25 cellular contexts compared by ENCODE assay signal in the genomic region with DNA sequence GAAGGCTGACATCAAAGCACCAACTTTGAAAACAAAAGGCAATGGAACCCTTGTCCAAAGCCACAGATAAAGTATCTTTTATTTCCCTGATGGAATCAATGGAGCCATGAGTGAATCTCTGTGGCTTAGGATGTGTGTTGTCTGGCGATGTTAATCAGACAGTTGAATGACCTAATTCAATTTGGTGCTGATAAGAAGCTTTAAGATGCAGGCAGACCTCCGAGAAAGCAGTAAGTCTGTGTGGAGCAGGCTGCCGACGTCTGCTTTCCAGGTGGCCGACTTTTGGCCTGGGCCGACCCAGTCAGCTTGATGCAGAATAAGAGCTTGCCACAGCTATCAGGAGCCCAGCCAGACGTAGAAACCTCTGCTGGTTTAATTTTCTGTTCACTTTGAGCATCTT. TPM values are rescaled to one million over a fixed set of nuclear protein-coding genes. Genes with fewer than 3 reads are reported as not detected.
DNase-seq lines count a peak whose midpoint lies in the region; ATAC-seq, FAIRE-seq and TF ChIP-seq lines count a peak whose summit lies in the region.
"Had no signal": no experiment of that assay in that cellular context is flagged by ENCODE, and none has a peak within 500 bp of the region (broad histone marks: within the 10 kb centered on the region; RNA-seq: fewer than 3 reads in every experiment).

No MANE protein-coding gene starts in this region.

- H3K79me2 ChIP-seq in SK-N-SH (ENCODE audit: insufficient read depth): no peaks in the 10 kb centered on the region

- no peak for ATAC-seq in stimulated activated naive CD8-positive, alpha-beta T cell treated with anti-CD3 and anti-CD28 coated beads, Interleukin-15, Interleukin-2, amounts not matched to agents 100 U/mL and 50 U/mL, for 24 hours
- ATAC-seq: A549, GM12878, GM23338, HCT116 had no signal

- no peak overlapping the region for H3K4me3 Mint-ChIP-seq in endodermal cell
- H3K4me3 Mint-ChIP-seq: CD14-positive monocyte; CD4-positive, alpha-beta T cell; CD8-positive, alpha-beta memory T cell; GM23338; H9 had no signal

- no peak for FAIRE-seq in GM12892 (lab: Jason Lieb, UNC)
- FAIRE-seq: A549, D721Med, GM12878, GM18507 had no signal

- no peak for TF ChIP-seq CTCF in SK-N-SH (IDR thresholded peaks at IDR 0.05)
- TF ChIP-seq CTCF in endodermal cell (conservative IDR thresholded peaks at IDR 0.05): no peak

- H2AFZ ChIP-seq in SK-N-SH (ENCODE audit: low read depth): no peak overlapping the region
- H2AFZ ChIP-seq: GM23338 had no signal

- peaks cover 0 to 11% of the 10 kb centered on the region in 2 experiments; a peak in 1 of 4 replicates for H3K4me1 ChIP-seq in SK-N-SH (ENCODE audit: control insufficient read depth in 1 of 2, insufficient read depth in 2 of 2, low read depth in 1 of 2, low read length in 1 of 2)
- H3K4me1 ChIP-seq in endodermal cell (ENCODE audit: control insufficient read depth, insufficient read depth, low read length): no peaks in the 10 kb centered on the region
- H3K4me1 ChIP-seq in SJCRH30: no peaks in the 10 kb centered on the region
- H3K4me1 ChIP-seq: A549, BE2C had no signal

- no peak for TF ChIP-seq RAD21 in SK-N-SH (IDR thresholded peaks at IDR 0.05; ENCODE audit: low read length)

- H3K27me3 ChIP-seq in SK-N-SH (ENCODE audit: insufficient read depth): no peaks in the 10 kb centered on the region
- H3K27me3 ChIP-seq in endodermal cell (ENCODE audit: control insufficient read depth, insufficient read depth, low read length, poor library complexity, severe bottlenecking): peaks cover 8% of the 10 kb centered on the region
- H3K27me3 ChIP-seq in SJCRH30: no peaks in the 10 kb centered on the region
- H3K27me3 ChIP-seq: BE2C; BLaER1 treated with 17β-estradiol and CSF1 and Interleukin-3, amounts not matched to agents 10 nM and 100 nM had no signal

- H3F3A ChIP-seq in SK-N-SH (replicated peaks; ENCODE audit: insufficient read depth): no peaks in the 10 kb centered on the region

- POLR2A ChIA-PET in SK-N-SH (lab: Yijun Ruan, JAX): interaction anchor here (1.3 kb wide), 1 partner anchor 13 kb away, joined by 4 read pairs; no protein-coding TSS in a partner anchor

- no peak overlapping the region for H3K27ac Mint-ChIP-seq in endodermal cell
- H3K27ac Mint-ChIP-seq: CD4-positive, alpha-beta T cell; CD8-positive, alpha-beta memory T cell; GM23338; H9 had no signal

- H3K27me3 Mint-ChIP-seq in endodermal cell (ENCODE audit: insufficient read depth): peaks cover 7% of the 10 kb centered on the region
- H3K27me3 Mint-ChIP-seq: CD4-positive, alpha-beta T cell had no signal

- H3K9me3 Mint-ChIP-seq in endodermal cell: peaks cover 42% of the 10 kb centered on the region

- peak; percentile 86 for DNase-seq in NCI-H82 treated with DMSO at 0.1 percent for 48 hours (lab: John Stamatoyannopoulos, UW; ENCODE audit: unreplicated experiment)
- DNase-seq in SK-N-SH: peak; percentile 55
- no peak for DNase-seq in endodermal cell
- DNase-seq in SJCRH30: no peak
- DNase-seq in stimulated activated naive CD8-positive, alpha-beta T cell treated with anti-CD3 and anti-CD28 coated beads, Interleukin-15, Interleukin-2, amounts not matched to agents 100 U/mL and 50 U/mL, for 24 hours: no peak
- DNase-seq in GM12892 (ENCODE audit: insufficient read length): no peak
- DNase-seq: 8988T; ACHN; AML-193; BE2C; CD4-positive, alpha-beta T cell; CD8-positive, alpha-beta memory T cell; DMS 273 treated with DMSO at 0.1 percent for 48 hours; DMS79; EL; GDM1; H9 had no signal

- H3K9me3 ChIP-seq in SK-N-SH (no peaks in the 10 kb centered on the region), endodermal cell (ENCODE audit: control insufficient read depth, low read length) (peaks cover 17% of the 10 kb centered on the region), SJCRH30 (replicated peaks) (no peaks in the 10 kb centered on the region)
- H3K9me3 ChIP-seq: A549, BE2C had no signal

- CTCF ChIA-PET in SK-N-SH (lab: Yijun Ruan, JAX): interaction anchor here (1.6 to 6.9 kb wide), 2 partner anchors 13 to 55 kb away, joined by 8 to 50 read pairs; no protein-coding TSS in a partner anchor

- 4% methylated on average over 7 of the region's 7 CpGs for WGBS in SK-N-SH (ENCODE audit: low lambda C conversion rate)
- WGBS in endodermal cell (ENCODE audit: insufficient coverage in 1 of 2, insufficient read length in 1 of 2), 2 experiments: 47 to 48% methylated on average over 6 to 7 of the region's 7 CpGs

- no peaks in the 10 kb centered on the region for H3K36me3 Mint-ChIP-seq in endodermal cell (ENCODE audit: low read depth)
- H3K36me3 Mint-ChIP-seq: CD14-positive monocyte; CD8-positive, alpha-beta memory T cell had no signal

- peak in 1 of 2 experiments; percentile 78; a peak in 2 of 4 replicates for TF ChIP-seq EP300 in SK-N-SH (IDR thresholded peaks at IDR 0.05; ENCODE audit: borderline replicate concordance in 1 of 2, low read depth in 1 of 2, low read length in 1 of 2)

- peaks cover 5% of the 10 kb centered on the region for H3K4me1 Mint-ChIP-seq in endodermal cell
- H3K4me1 Mint-ChIP-seq: CD14-positive monocyte; CD8-positive, alpha-beta memory T cell; GM23338 had no signal

- H3K27ac ChIP-seq in SK-N-SH (ENCODE audit: low read depth in 2 of 2, low read length in 1 of 2): peak overlapping the region in 1 of 2 experiments; percentile 79; a peak in 2 of 4 replicates
- H3K27ac ChIP-seq in endodermal cell (ENCODE audit: low read depth, low read length): no peak overlapping the region
- no peak overlapping the region for H3K27ac ChIP-seq in SJCRH30
- H3K27ac ChIP-seq: A549; BLaER1 treated with 17β-estradiol and CSF1 and Interleukin-3, amounts not matched to agents 10 nM and 100 nM had no signal

- no peaks in the 10 kb centered on the region for H3K36me3 ChIP-seq in SK-N-SH (replicated peaks in 1 of 2; ENCODE audit: control insufficient read depth in 1 of 2, insufficient read depth in 2 of 2, low read length in 1 of 2)
- no peaks in the 10 kb centered on the region for H3K36me3 ChIP-seq in endodermal cell (ENCODE audit: control insufficient read depth, insufficient read depth, low read length)
- no peaks in the 10 kb centered on the region for H3K36me3 ChIP-seq in SJCRH30
- H3K36me3 ChIP-seq: BE2C; BLaER1 treated with 17β-estradiol and CSF1 and Interleukin-3, amounts not matched to agents 10 nM and 100 nM had no signal

- no peaks in the 10 kb centered on the region for H3K9me2 ChIP-seq in SK-N-SH

- no peak overlapping the region for H3K4me2 ChIP-seq in SK-N-SH
- H3K4me2 ChIP-seq: A549; BLaER1 treated with 17β-estradiol and CSF1 and Interleukin-3, amounts not matched to agents 10 nM and 100 nM; GM23338 had no signal

- H3K9ac ChIP-seq in SK-N-SH (no peak overlapping the region), endodermal cell (ENCODE audit: extremely low read depth, low read length, poor library complexity, severe bottlenecking) (no peak overlapping the region)
- H3K9ac ChIP-seq: BLaER1 treated with 17β-estradiol and CSF1 and Interleukin-3, amounts not matched to agents 10 nM and 100 nM had no signal

- no peaks in the 10 kb centered on the region for H4K20me1 ChIP-seq in SK-N-SH (ENCODE audit: insufficient read depth)
- H4K20me1 ChIP-seq: BLaER1 treated with 17β-estradiol and CSF1 and Interleukin-3, amounts not matched to agents 10 nM and 100 nM had no signal

- TF ChIP-seq POLR2A in GM12892 (IDR thresholded peaks at IDR 0.05; ENCODE audit: low read depth, low read length): no peak

- H3K4me3 ChIP-seq in SK-N-SH (ENCODE audit: low read depth in 2 of 2, low read length in 1 of 2) (no peak overlapping the region), endodermal cell (ENCODE audit: low read length) (peak overlapping the region; percentile 8), SJCRH30 (no peak overlapping the region)
- H3K4me3 ChIP-seq: A549; BLaER1 treated with 17β-estradiol and CSF1 and Interleukin-3, amounts not matched to agents 10 nM and 100 nM; GM12878; GM23338 had no signal

TF ChIP-seq in SK-N-SH, 30 proteins besides CTCF, POLR2A, EP300 and RAD21 (continues in another document):
- TF ChIP-seq NRF1 (IDR thresholded peaks at IDR 0.05; ENCODE audit: low read depth, low read length) (no peak), FOXM1 (IDR thresholded peaks at IDR 0.05; ENCODE audit: low read depth) (no peak), MXI1 (IDR thresholded peaks at IDR 0.05; ENCODE audit: low read depth, low read length) (no peak), ELF1 (IDR thresholded peaks at IDR 0.05) (no peak)
- TF ChIP-seq, protein P1, sequence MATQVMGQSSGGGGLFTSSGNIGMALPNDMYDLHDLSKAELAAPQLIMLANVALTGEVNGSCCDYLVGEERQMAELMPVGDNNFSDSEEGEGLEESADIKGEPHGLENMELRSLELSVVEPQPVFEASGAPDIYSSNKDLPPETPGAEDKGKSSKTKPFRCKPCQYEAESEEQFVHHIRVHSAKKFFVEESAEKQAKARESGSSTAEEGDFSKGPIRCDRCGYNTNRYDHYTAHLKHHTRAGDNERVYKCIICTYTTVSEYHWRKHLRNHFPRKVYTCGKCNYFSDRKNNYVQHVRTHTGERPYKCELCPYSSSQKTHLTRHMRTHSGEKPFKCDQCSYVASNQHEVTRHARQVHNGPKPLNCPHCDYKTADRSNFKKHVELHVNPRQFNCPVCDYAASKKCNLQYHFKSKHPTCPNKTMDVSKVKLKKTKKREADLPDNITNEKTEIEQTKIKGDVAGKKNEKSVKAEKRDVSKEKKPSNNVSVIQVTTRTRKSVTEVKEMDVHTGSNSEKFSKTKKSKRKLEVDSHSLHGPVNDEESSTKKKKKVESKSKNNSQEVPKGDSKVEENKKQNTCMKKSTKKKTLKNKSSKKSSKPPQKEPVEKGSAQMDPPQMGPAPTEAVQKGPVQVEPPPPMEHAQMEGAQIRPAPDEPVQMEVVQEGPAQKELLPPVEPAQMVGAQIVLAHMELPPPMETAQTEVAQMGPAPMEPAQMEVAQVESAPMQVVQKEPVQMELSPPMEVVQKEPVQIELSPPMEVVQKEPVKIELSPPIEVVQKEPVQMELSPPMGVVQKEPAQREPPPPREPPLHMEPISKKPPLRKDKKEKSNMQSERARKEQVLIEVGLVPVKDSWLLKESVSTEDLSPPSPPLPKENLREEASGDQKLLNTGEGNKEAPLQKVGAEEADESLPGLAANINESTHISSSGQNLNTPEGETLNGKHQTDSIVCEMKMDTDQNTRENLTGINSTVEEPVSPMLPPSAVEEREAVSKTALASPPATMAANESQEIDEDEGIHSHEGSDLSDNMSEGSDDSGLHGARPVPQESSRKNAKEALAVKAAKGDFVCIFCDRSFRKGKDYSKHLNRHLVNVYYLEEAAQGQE (IDR thresholded peaks at IDR 0.05; ENCODE audit: low read depth, low read length): no peak

RNA-seq across cellular contexts. Expression of a gene that starts 21.1 kb away (rescaled TPM):
- not detected in 2 replicates for polyA plus RNA-seq in SK-N-SH (2012; rRNA removed)
- polyA plus RNA-seq in SK-N-SH (2012; cell fraction: cytosol; rRNA removed): under 0.01 and 0.01 TPM in 2 replicates
- polyA plus RNA-seq in SK-N-SH (2012; cell fraction: nucleus; rRNA removed): 0.02 TPM in 1 of 2 replicates, not detected in the other
- total RNA-seq in endodermal cell: under 1 TPM; 0.26 to 0.33 TPM
- 33.6 TPM for polyA plus RNA-seq in endodermal cell (2013, experiment 1 of 2)
- polyA plus RNA-seq in endodermal cell (2013, experiment 2 of 2): 31.6 TPM
- not detected in 2 replicates for total RNA-seq in SJCRH30 (2014; rRNA removed; shearing (Covaris generic))
- polyA plus RNA-seq in GM12892 (2012; ENCODE audit: missing spikeins): not detected
- total RNA-seq: CD4-positive, alpha-beta T cell; CD8-positive, alpha-beta memory T cell; GM12878; GM23338 had no signal
- polyA plus RNA-seq: A549; CD14-positive monocyte; CD8-positive, alpha-beta memory T cell; GM12878; GM23338 had no signal

Comparison
In these comparisons a context has a peak if more than half of its experiments do, and no peak if none do; other contexts are left out.
1. DNase-seq: peak in NCI-H82 treated with DMSO at 0.1 percent for 48 hours (single experiment) and SK-N-SH (single experiment); none in endodermal cell (single experiment), SJCRH30 (0 of 2), stimulated activated naive CD8-positive, alpha-beta T cell treated with anti-CD3 and anti-CD28 coated beads, Interleukin-15, Interleukin-2, amounts not matched to agents 100 U/mL and 50 U/mL, for 24 hours (single experiment) and GM12892 (single experiment).